22 cellular contexts compared by ENCODE assay signal in the genomic region with DNA sequence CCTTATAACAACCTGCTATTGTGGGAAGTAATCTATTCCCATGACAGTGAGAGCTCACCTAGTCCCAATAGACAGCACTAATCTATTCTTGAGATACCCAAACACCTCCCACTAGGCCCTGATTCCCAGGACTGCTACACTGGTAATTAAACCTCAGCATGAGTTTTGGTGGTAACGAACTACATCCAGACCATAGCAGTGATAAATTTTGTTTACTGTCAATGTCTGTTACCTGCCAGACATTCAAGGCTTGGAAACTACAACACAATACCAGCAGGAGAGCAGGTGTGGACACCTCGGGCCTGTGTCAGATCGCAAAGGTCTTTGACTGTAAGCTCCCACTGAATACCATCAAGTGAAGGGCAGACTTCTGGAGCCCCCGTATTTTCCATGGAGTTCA.
DNase-seq lines count a peak whose midpoint lies in the region; ATAC-seq and TF ChIP-seq lines count a peak whose summit lies in the region.
"Had no signal": no experiment of that assay in that cellular context is flagged by ENCODE, and none has a peak within 500 bp of the region (broad histone marks: within the 10 kb centered on the region; RNA-seq: fewer than 3 reads in every experiment).

No MANE protein-coding gene starts in this region.

- no peak overlapping the region for H3K9ac ChIP-seq in smooth muscle cell (ENCODE audit: low read depth)
- H3K9ac ChIP-seq: SK-N-SH had no signal

- H3K27ac ChIP-seq in cardiac muscle cell (peak overlapping the region; percentile 67), smooth muscle cell (ENCODE audit: low read depth) (peak overlapping the region; percentile 56), left lung (no peak overlapping the region)
- H3K27ac ChIP-seq: A549, C4-2B had no signal

- peaks cover 20% of the 10 kb centered on the region for H3K4me1 ChIP-seq in cardiac muscle cell (ENCODE audit: low read depth)
- H3K4me1 ChIP-seq in smooth muscle cell (ENCODE audit: low read depth) = peaks cover 21% of the 10 kb centered on the region
- H3K4me1 ChIP-seq in left lung = peaks cover 0 to 3% of the 10 kb centered on the region in 2 donors

- no peaks in the 10 kb centered on the region for H3K27me3 ChIP-seq in cardiac muscle cell
- H3K27me3 ChIP-seq in smooth muscle cell (ENCODE audit: low read depth) = no peaks in the 10 kb centered on the region
- no peaks in the 10 kb centered on the region for H3K27me3 ChIP-seq in left lung
- H3K27me3 ChIP-seq: MG63 had no signal

- H4K20me1 ChIP-seq in smooth muscle cell (ENCODE audit: low read depth) = no peaks in the 10 kb centered on the region

- H3K79me2 ChIP-seq in smooth muscle cell (ENCODE audit: low read depth) = peaks cover 9% of the 10 kb centered on the region

- ATAC-seq in Right ventricle myocardium superior (ENCODE audit: poor library complexity) (no peak), left lung (no peak)
- ATAC-seq: A549; CD8-positive, alpha-beta T cell; HCT116 had no signal

- H3F3A ChIP-seq in smooth muscle cell (ENCODE audit: low read depth) = peaks cover 9% of the 10 kb centered on the region

- WGBS in smooth muscle cell (ENCODE audit: low lambda C conversion rate) = 85% methylated on average over 4 of the region's 4 CpGs

- no peak overlapping the region for H3K4me2 ChIP-seq in smooth muscle cell
- H3K4me2 ChIP-seq: A549, SK-N-SH had no signal

- no peak overlapping the region for H3K4me3 ChIP-seq in cardiac muscle cell
- H3K4me3 ChIP-seq in smooth muscle cell = no peak overlapping the region
- H3K4me3 ChIP-seq in left lung = no peak overlapping the region
- H3K4me3 ChIP-seq: A549, MG63 had no signal

- intact Hi-C loops in Right ventricle myocardium superior (cut with DNase I) = no loop called here
- intact Hi-C loops in left lung (cut with DNase I) = no loop called here

- H3K36me3 ChIP-seq in cardiac muscle cell (no peaks in the 10 kb centered on the region), smooth muscle cell (ENCODE audit: low read depth) (no peaks in the 10 kb centered on the region), left lung (no peaks in the 10 kb centered on the region)
- H3K36me3 ChIP-seq: MG63 had no signal

- no peaks in the 10 kb centered on the region for H3K9me3 ChIP-seq in cardiac muscle cell (ENCODE audit: low read depth)
- H3K9me3 ChIP-seq in smooth muscle cell (replicated peaks; ENCODE audit: low read depth) = no peaks in the 10 kb centered on the region
- H3K9me3 ChIP-seq in left lung = no peaks in the 10 kb centered on the region
- H3K9me3 ChIP-seq: A549, MG63, SK-N-SH had no signal

- DNase-seq in cardiac muscle cell (ENCODE audit: low read depth in 1 of 2, low spot score in 1 of 2) = no peak
- DNase-seq in Right ventricle myocardium superior = no peak
- peak; percentile 73 for DNase-seq in NCI-H69 (lab: John Stamatoyannopoulos, UW)
- DNase-seq in left kidney (ENCODE audit: low read depth, low spot score) = peak; percentile 14
- DNase-seq in smooth muscle cell (lab: John Stamatoyannopoulos, UW; ENCODE audit: unreplicated experiment) = no peak
- DNase-seq in NCI-H1930 (lab: John Stamatoyannopoulos, UW) = no peak
- no peak for DNase-seq in left lung
- no peak for DNase-seq in effector CD4-positive, alpha-beta T cell
- DNase-seq: CD8-positive, alpha-beta T cell; DND-41; KG1; MG63; NCI-H1105 treated with DMSO at 0.1 percent for 48 hours; NCI-H1694; NCI-H2081; NCI-H345; NCI-H524 treated with DMSO at 0.1 percent for 48 hours; SK-N-SH; SW 1271 had no signal

- no peak for TF ChIP-seq CTCF in cardiac muscle cell (IDR thresholded peaks at IDR 0.05; ENCODE audit: low read depth, low read length)
- no peak for TF ChIP-seq CTCF in smooth muscle cell (IDR thresholded peaks at IDR 0.05; ENCODE audit: borderline replicate concordance, insufficient read depth, poor library complexity, severe bottlenecking)
- no peak for TF ChIP-seq CTCF in left lung (IDR thresholded peaks at IDR 0.05)

- H2AFZ ChIP-seq in smooth muscle cell (ENCODE audit: low read depth) = no peak overlapping the region

Comparison
In these comparisons a context has a peak if more than half of its experiments do, and no peak if none do; other contexts are left out.
1. DNase-seq: peak in NCI-H69 (single experiment) and left kidney (single experiment); none in cardiac muscle cell (0 of 2), Right ventricle myocardium superior (single experiment), smooth muscle cell (single experiment), NCI-H1930 (0 of 2), left lung (0 of 2) and effector CD4-positive, alpha-beta T cell (single experiment).
2. H3K27ac ChIP-seq: peak in cardiac muscle cell (single experiment) and smooth muscle cell (single experiment); none in left lung (0 of 2).